ENCODE assay signal across 1 cellular context in the genomic region with DNA sequence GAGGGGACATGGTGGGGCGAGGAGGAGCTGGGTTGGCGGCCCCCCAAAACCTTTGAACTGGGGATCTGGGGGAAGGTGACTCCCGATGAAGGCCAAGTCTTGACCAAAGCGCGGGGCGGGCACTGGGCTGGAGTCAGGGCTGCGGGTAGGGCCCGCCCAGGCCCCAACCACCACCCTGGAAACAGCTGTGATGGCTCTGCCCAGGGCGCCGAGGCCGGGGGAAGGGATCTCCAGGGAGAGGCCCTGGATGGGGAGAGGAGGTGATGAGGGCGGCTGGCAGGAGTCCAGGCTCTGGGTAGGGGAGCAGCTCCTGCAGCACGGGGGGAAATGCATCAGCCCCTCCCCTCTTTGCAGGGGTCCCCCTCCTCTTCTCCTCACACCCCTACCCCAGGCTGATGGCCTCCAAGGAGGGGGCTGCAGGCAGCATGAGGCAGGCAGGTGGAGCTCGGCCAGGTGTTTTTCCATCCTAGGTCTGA.
TF ChIP-seq lines count a peak whose summit lies in the region.

No MANE protein-coding gene starts in this region.

TF ChIP-seq in GM23338, 12 proteins besides CTCF, POLR2A, EP300 and RAD21 (continued from another document):
- TF ChIP-seq, protein P1, sequence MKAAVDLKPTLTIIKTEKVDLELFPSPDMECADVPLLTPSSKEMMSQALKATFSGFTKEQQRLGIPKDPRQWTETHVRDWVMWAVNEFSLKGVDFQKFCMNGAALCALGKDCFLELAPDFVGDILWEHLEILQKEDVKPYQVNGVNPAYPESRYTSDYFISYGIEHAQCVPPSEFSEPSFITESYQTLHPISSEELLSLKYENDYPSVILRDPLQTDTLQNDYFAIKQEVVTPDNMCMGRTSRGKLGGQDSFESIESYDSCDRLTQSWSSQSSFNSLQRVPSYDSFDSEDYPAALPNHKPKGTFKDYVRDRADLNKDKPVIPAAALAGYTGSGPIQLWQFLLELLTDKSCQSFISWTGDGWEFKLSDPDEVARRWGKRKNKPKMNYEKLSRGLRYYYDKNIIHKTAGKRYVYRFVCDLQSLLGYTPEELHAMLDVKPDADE (IDR thresholded peaks at IDR 0.05), result no peak
- no peak for TF ChIP-seq STAT1 (IDR thresholded peaks at IDR 0.05; ENCODE audit: unreplicated experiment)
- no peak for TF ChIP-seq ZNF331 (CRISPR knock-in tag; IDR thresholded peaks at IDR 0.05; ENCODE audit: low read depth)
- TF ChIP-seq NANOG (IDR thresholded peaks at IDR 0.05; ENCODE audit: borderline replicate concordance), result no peak
- TF ChIP-seq, protein P2, sequence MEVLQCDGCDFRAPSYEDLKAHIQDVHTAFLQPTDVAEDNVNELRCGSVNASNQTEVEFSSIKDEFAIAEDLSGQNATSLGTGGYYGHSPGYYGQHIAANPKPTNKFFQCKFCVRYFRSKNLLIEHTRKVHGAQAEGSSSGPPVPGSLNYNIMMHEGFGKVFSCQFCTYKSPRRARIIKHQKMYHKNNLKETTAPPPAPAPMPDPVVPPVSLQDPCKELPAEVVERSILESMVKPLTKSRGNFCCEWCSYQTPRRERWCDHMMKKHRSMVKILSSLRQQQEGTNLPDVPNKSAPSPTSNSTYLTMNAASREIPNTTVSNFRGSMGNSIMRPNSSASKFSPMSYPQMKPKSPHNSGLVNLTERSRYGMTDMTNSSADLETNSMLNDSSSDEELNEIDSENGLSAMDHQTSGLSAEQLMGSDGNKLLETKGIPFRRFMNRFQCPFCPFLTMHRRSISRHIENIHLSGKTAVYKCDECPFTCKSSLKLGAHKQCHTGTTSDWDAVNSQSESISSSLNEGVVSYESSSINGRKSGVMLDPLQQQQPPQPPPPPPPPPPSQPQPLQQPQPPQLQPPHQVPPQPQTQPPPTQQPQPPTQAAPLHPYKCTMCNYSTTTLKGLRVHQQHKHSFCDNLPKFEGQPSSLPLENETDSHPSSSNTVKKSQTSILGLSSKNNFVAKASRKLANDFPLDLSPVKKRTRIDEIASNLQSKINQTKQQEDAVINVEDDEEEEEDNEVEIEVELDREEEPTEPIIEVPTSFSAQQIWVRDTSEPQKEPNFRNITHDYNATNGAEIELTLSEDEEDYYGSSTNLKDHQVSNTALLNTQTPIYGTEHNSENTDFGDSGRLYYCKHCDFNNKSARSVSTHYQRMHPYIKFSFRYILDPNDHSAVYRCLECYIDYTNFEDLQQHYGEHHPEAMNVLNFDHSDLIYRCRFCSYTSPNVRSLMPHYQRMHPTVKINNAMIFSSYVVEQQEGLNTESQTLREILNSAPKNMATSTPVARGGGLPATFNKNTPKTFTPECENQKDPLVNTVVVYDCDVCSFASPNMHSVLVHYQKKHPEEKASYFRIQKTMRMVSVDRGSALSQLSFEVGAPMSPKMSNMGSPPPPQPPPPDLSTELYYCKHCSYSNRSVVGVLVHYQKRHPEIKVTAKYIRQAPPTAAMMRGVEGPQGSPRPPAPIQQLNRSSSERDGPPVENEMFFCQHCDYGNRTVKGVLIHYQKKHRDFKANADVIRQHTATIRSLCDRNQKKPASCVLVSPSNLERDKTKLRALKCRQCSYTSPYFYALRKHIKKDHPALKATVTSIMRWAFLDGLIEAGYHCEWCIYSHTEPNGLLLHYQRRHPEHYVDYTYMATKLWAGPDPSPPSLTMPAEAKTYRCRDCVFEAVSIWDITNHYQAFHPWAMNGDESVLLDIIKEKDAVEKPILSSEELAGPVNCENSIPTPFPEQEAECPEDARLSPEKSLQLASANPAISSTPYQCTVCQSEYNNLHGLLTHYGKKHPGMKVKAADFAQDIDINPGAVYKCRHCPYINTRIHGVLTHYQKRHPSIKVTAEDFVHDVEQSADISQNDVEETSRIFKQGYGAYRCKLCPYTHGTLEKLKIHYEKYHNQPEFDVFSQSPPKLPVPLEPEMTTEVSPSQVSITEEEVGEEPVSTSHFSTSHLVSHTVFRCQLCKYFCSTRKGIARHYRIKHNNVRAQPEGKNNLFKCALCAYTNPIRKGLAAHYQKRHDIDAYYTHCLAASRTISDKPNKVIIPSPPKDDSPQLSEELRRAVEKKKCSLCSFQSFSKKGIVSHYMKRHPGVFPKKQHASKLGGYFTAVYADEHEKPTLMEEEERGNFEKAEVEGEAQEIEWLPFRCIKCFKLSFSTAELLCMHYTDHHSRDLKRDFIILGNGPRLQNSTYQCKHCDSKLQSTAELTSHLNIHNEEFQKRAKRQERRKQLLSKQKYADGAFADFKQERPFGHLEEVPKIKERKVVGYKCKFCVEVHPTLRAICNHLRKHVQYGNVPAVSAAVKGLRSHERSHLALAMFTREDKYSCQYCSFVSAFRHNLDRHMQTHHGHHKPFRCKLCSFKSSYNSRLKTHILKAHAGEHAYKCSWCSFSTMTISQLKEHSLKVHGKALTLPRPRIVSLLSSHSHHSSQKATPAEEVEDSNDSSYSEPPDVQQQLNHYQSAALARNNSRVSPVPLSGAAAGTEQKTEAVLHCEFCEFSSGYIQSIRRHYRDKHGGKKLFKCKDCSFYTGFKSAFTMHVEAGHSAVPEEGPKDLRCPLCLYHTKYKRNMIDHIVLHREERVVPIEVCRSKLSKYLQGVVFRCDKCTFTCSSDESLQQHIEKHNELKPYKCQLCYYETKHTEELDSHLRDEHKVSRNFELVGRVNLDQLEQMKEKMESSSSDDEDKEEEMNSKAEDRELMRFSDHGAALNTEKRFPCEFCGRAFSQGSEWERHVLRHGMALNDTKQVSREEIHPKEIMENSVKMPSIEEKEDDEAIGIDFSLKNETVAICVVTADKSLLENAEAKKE (CRISPR knock-in tag; IDR thresholded peaks at IDR 0.05), result no peak
- no peak for TF ChIP-seq EZH2phosphoT487 (IDR thresholded peaks at IDR 0.05; ENCODE audit: unreplicated experiment)
